In genomic region chr1:11727119-11727518, GRCh38 we compare ENCODE assay signal across 31 cellular contexts. TPM values are rescaled to one million over a fixed set of nuclear protein-coding genes. Genes with fewer than 3 reads are reported as not detected.
"Had no signal": no experiment of that assay in that cellular context is flagged by ENCODE, and none has a peak within 500 bp of the region (broad histone marks: within the 10 kb centered on the region; RNA-seq: fewer than 3 reads in every experiment).

No MANE protein-coding gene starts in this region.

- DNase-seq: activated CD4-positive, alpha-beta T cell treated with anti-CD3 and anti-CD28 coated beads, Interleukin-2, amount 10 ng/mL, durations not matched to agents 24 days and 14 days; activated CD4-positive, alpha-beta T cell treated with anti-CD3 and anti-CD28 coated beads, Interleukin-2, amount 50 U/mL, for 4 hours; activated CD8-positive, alpha-beta T cell treated with anti-CD3 and anti-CD28 coated beads for 36 hours; activated effector memory CD4-positive, alpha-beta T cell treated with anti-CD3 and anti-CD28 coated beads, Interleukin-2, amount 50 U/mL, for 16 hours; activated naive CD4-positive, alpha-beta T cell; activated naive CD4-positive, alpha-beta T cell treated with anti-CD3 and anti-CD28 coated beads, Interleukin-2, amount 50 U/mL, for 16 hours; activated naive CD8-positive, alpha-beta T cell treated with anti-CD3 and anti-CD28 coated beads for 36 hours; activated T-cell treated with anti-CD3 and anti-CD28 coated beads, Interleukin-2, amount 50 U/mL, for 1 hour; activated T-cell treated with anti-CD3 and anti-CD28 coated beads, Interleukin-2, amount 50 U/mL, for 72 hours; amniotic stem cell; aorta; NCI-H1048; NCI-H1436 treated with DMSO at 0.1 percent for 48 hours; NCI-H1694 treated with DMSO at 0.1 percent for 48 hours; NCI-H2029; NCI-H2171; NCI-H510A; NCI-H526; NCI-H748 treated with DMSO at 0.1 percent for 48 hours; NK-92 treated with Interleukin-12 subunit alpha and Interleukin-12 subunit beta, amount 100 ng/mL, for 24 hours; PC-3; SW 1271; T-helper 1 cell; T-helper 2 cell; T-helper 9 cell had no signal

- FAIRE-seq: RCC 7860 had no signal

- H3K27ac ChIP-seq: RWPE1 had no signal

- ATAC-seq: activated CD8-positive, alpha-beta T cell treated with anti-CD3 and anti-CD28 coated beads for 36 hours; activated T-cell treated with anti-CD3 and anti-CD28 coated beads, Interleukin-2, amount 50 U/mL, for 72 hours; activated T-helper 17 cell treated with anti-CD3 and anti-CD28 coated beads, Interleukin-2, amount 50 U/mL, for 72 hours; PC-3; Right ventricle myocardium inferior had no signal

RNA-seq across cellular contexts. Expression of gene C1orf167, which starts 34.9 kb away (rescaled TPM):
- total RNA-seq: activated CD4-positive, alpha-beta T cell treated with anti-CD3 and anti-CD28 coated beads, Interleukin-2, amount 10 ng/mL, durations not matched to agents 24 days and 14 days; activated CD8-positive, alpha-beta memory T cell treated with anti-CD3 and anti-CD28 coated beads for 36 hours; activated CD8-positive, alpha-beta T cell treated with anti-CD3 and anti-CD28 coated beads for 36 hours; activated naive CD8-positive, alpha-beta T cell treated with anti-CD3 and anti-CD28 coated beads for 36 hours; activated T-helper 17 cell treated with anti-CD3 and anti-CD28 coated beads, Interleukin-2, amount 50 U/mL, for 72 hours; M059J; PC-3 had no signal

RNA-seq across cellular contexts. Expression of gene DRAXIN, which starts 35.6 kb away (rescaled TPM):
- total RNA-seq: activated CD4-positive, alpha-beta T cell treated with anti-CD3 and anti-CD28 coated beads, Interleukin-2, amount 10 ng/mL, durations not matched to agents 24 days and 14 days had no signal
